ENCODE assay signal across 8 cellular contexts in genomic region chr1:110106013-110106941, GRCh38. TPM values are rescaled to one million over a fixed set of nuclear protein-coding genes. Genes with fewer than 3 reads are reported as not detected.
DNase-seq lines count a peak whose midpoint lies in the region; ATAC-seq and TF ChIP-seq lines count a peak whose summit lies in the region.

No MANE protein-coding gene starts in this region.

- no peak overlapping the region for H3K4me3 Mint-ChIP-seq in activated CD8-positive, alpha-beta T cell treated with anti-CD3 and anti-CD28 coated beads, Interleukin-2, amount 10 ng/mL, durations not matched to agents 7 days and 5 days
- H3K4me3 Mint-ChIP-seq in endodermal cell: no peak overlapping the region
- no peak overlapping the region for H3K4me3 Mint-ChIP-seq in stimulated activated naive B cell treated with anti-CD40 and anti-IgM and Interleukin-4, amounts not matched to agents 10 μg/mL and 1 μg/mL and 100 μg/mL, for 72 hours

- H3K9me3 Mint-ChIP-seq in activated CD8-positive, alpha-beta T cell treated with anti-CD3 and anti-CD28 coated beads, Interleukin-2, amount 10 ng/mL, durations not matched to agents 7 days and 5 days (ENCODE audit: insufficient read depth): no peaks in the 10 kb centered on the region
- no peaks in the 10 kb centered on the region for H3K9me3 Mint-ChIP-seq in endodermal cell
- no peaks in the 10 kb centered on the region for H3K9me3 Mint-ChIP-seq in stimulated activated naive B cell treated with anti-CD40 and anti-IgM and Interleukin-4, amounts not matched to agents 10 μg/mL and 1 μg/mL and 100 μg/mL, for 72 hours

- H3K9me3 ChIP-seq in DOHH2 (ENCODE audit: control insufficient read depth, insufficient read depth, low read length) (no peaks in the 10 kb centered on the region), endodermal cell (ENCODE audit: control insufficient read depth, low read length) (no peaks in the 10 kb centered on the region)

- H3K27me3 Mint-ChIP-seq in activated CD8-positive, alpha-beta T cell treated with anti-CD3 and anti-CD28 coated beads, Interleukin-2, amount 10 ng/mL, durations not matched to agents 7 days and 5 days (ENCODE audit: low read depth): peaks cover 8% of the 10 kb centered on the region
- H3K27me3 Mint-ChIP-seq in endodermal cell (ENCODE audit: insufficient read depth): peaks cover 16% of the 10 kb centered on the region
- H3K27me3 Mint-ChIP-seq in stimulated activated naive B cell treated with anti-CD40 and anti-IgM and Interleukin-4, amounts not matched to agents 10 μg/mL and 1 μg/mL and 100 μg/mL, for 72 hours: peaks cover 22 to 26% of the 10 kb centered on the region in 2 donors

- H3K27ac ChIP-seq in DOHH2 (ENCODE audit: low read depth, low read length) (no peak overlapping the region), endodermal cell (ENCODE audit: low read depth, low read length) (no peak overlapping the region)

- H3K9ac ChIP-seq in endodermal cell (ENCODE audit: extremely low read depth, low read length, poor library complexity, severe bottlenecking): no peak overlapping the region

- H3K36me3 Mint-ChIP-seq in activated CD8-positive, alpha-beta T cell treated with anti-CD3 and anti-CD28 coated beads, Interleukin-2, amount 10 ng/mL, durations not matched to agents 7 days and 5 days (ENCODE audit: low read depth): no peaks in the 10 kb centered on the region
- no peaks in the 10 kb centered on the region for H3K36me3 Mint-ChIP-seq in endodermal cell (ENCODE audit: low read depth)
- H3K36me3 Mint-ChIP-seq in stimulated activated naive B cell treated with anti-CD40 and anti-IgM and Interleukin-4, amounts not matched to agents 10 μg/mL and 1 μg/mL and 100 μg/mL, for 72 hours: no peaks in the 10 kb centered on the region

- H4K20me1 ChIP-seq in DOHH2 (ENCODE audit: control insufficient read depth, insufficient read depth, low read depth, low read length): no peaks in the 10 kb centered on the region

- H3K9me2 ChIP-seq in DOHH2 (replicated peaks; ENCODE audit: control insufficient read depth, low read length): no peaks in the 10 kb centered on the region

- H3K4me3 ChIP-seq in DOHH2 (ENCODE audit: low read length) (no peak overlapping the region), endodermal cell (ENCODE audit: low read length) (no peak overlapping the region)

- TF ChIP-seq CTCF in DOHH2 (IDR thresholded peaks at IDR 0.05; ENCODE audit: low read depth, low read length, poor library complexity, severe bottlenecking) (peak; percentile 93), endodermal cell (conservative IDR thresholded peaks at IDR 0.05) (peak; percentile 95)

- no peaks in the 10 kb centered on the region for H3K79me2 ChIP-seq in DOHH2 (ENCODE audit: control insufficient read depth, low read length)

- ATAC-seq in HG02885 (IDR thresholded peaks at IDR 0.05; ENCODE audit: poor library complexity, unreplicated experiment): peak; percentile 67
- peak; percentile 77 for ATAC-seq in activated CD8-positive, alpha-beta T cell treated with anti-CD3 and anti-CD28 coated beads, Interleukin-2, amount 10 ng/mL, durations not matched to agents 7 days and 5 days
- peak; percentile 86 to 88 for ATAC-seq in stimulated activated naive B cell treated with anti-CD40 and anti-IgM and Interleukin-4, amounts not matched to agents 10 μg/mL and 1 μg/mL and 100 μg/mL, for 72 hours (replicated peaks)
- ATAC-seq in HG03469 (IDR thresholded peaks at IDR 0.05; ENCODE audit: unreplicated experiment): no peak

- H3K27me3 ChIP-seq in DOHH2 (ENCODE audit: control insufficient read depth, low read length) (peaks cover 25% of the 10 kb centered on the region), endodermal cell (ENCODE audit: control insufficient read depth, insufficient read depth, low read length, poor library complexity, severe bottlenecking) (peaks cover 29% of the 10 kb centered on the region)

- H3K4me2 ChIP-seq in DOHH2 (ENCODE audit: low read length): no peak overlapping the region

- no peaks in the 10 kb centered on the region for H3K36me3 ChIP-seq in DOHH2 (ENCODE audit: control insufficient read depth, low read length)
- H3K36me3 ChIP-seq in endodermal cell (ENCODE audit: control insufficient read depth, insufficient read depth, low read length): no peaks in the 10 kb centered on the region

- H3F3A ChIP-seq in DOHH2 (ENCODE audit: control insufficient read depth, insufficient read depth): no peaks in the 10 kb centered on the region

- CTCF ChIA-PET in activated CD8-positive, alpha-beta T cell treated with anti-CD3 and anti-CD28 coated beads, Interleukin-2, amount 10 ng/mL, durations not matched to agents 7 days and 5 days (lab: Charles Lee): interaction anchor here (0.8 to 7.7 kb wide), 15 partner anchors 9 to 466 kb away, joined by 3 to 63 read pairs (median 6); no protein-coding TSS in a partner anchor

- H3K4me1 Mint-ChIP-seq in activated CD8-positive, alpha-beta T cell treated with anti-CD3 and anti-CD28 coated beads, Interleukin-2, amount 10 ng/mL, durations not matched to agents 7 days and 5 days (ENCODE audit: low read depth): no peaks in the 10 kb centered on the region
- H3K4me1 Mint-ChIP-seq in endodermal cell: no peaks in the 10 kb centered on the region
- H3K4me1 Mint-ChIP-seq in stimulated activated naive B cell treated with anti-CD40 and anti-IgM and Interleukin-4, amounts not matched to agents 10 μg/mL and 1 μg/mL and 100 μg/mL, for 72 hours: peaks cover 18 to 29% of the 10 kb centered on the region in 2 donors

- DNase-seq in NCI-H748 treated with DMSO at 0.1 percent for 48 hours (lab: John Stamatoyannopoulos, UW) (peak; percentile 28), endodermal cell (peak; percentile 94), midbrain (lab: John Stamatoyannopoulos, UW) (peak; percentile 61)
- peak; percentile 70 for DNase-seq in activated CD8-positive, alpha-beta T cell treated with anti-CD3 and anti-CD28 coated beads, Interleukin-2, amount 10 ng/mL, durations not matched to agents 7 days and 5 days
- peak; percentile 48 for DNase-seq in stimulated activated naive B cell treated with anti-CD40 and anti-IgM and Interleukin-4, amounts not matched to agents 10 μg/mL and 1 μg/mL and 100 μg/mL, for 72 hours

- WGBS in endodermal cell (ENCODE audit: insufficient coverage in 1 of 2, insufficient read length in 1 of 2), 2 experiments: 34 to 39% methylated on average over 3 to 8 of the region's 8 CpGs

- POLR2A ChIA-PET in activated CD8-positive, alpha-beta T cell treated with anti-CD3 and anti-CD28 coated beads, Interleukin-2, amount 10 ng/mL, durations not matched to agents 7 days and 5 days (lab: Charles Lee): no interaction called here

- H3K4me1 ChIP-seq in DOHH2 (ENCODE audit: control insufficient read depth, low read length) (peaks cover 15% of the 10 kb centered on the region), endodermal cell (ENCODE audit: control insufficient read depth, insufficient read depth, low read length) (no peaks in the 10 kb centered on the region)

- H3K27ac Mint-ChIP-seq in activated CD8-positive, alpha-beta T cell treated with anti-CD3 and anti-CD28 coated beads, Interleukin-2, amount 10 ng/mL, durations not matched to agents 7 days and 5 days: no peak overlapping the region
- H3K27ac Mint-ChIP-seq in endodermal cell: no peak overlapping the region
- no peak overlapping the region for H3K27ac Mint-ChIP-seq in stimulated activated naive B cell treated with anti-CD40 and anti-IgM and Interleukin-4, amounts not matched to agents 10 μg/mL and 1 μg/mL and 100 μg/mL, for 72 hours

RNA-seq across cellular contexts. Expression of gene UBL4B, which starts 6.0 kb away (rescaled TPM):
- total RNA-seq in activated CD8-positive, alpha-beta T cell treated with anti-CD3 and anti-CD28 coated beads, Interleukin-2, amount 10 ng/mL, durations not matched to agents 7 days and 5 days: not detected
- total RNA-seq in endodermal cell: not detected
- not detected for polyA plus RNA-seq in endodermal cell (2013, experiment 1 of 2)
- not detected for polyA plus RNA-seq in endodermal cell (2013, experiment 2 of 2)

RNA-seq across cellular contexts. Expression of gene ALX3, which starts 35.8 kb away (rescaled TPM):
- not detected for total RNA-seq in activated CD8-positive, alpha-beta T cell treated with anti-CD3 and anti-CD28 coated beads, Interleukin-2, amount 10 ng/mL, durations not matched to agents 7 days and 5 days
- not detected for total RNA-seq in endodermal cell
- not detected for polyA plus RNA-seq in endodermal cell (2013, experiment 1 of 2)
- polyA plus RNA-seq in endodermal cell (2013, experiment 2 of 2): not detected

RNA-seq across cellular contexts. Expression of gene SLC6A17, which starts 44.0 kb away (rescaled TPM):
- total RNA-seq in activated CD8-positive, alpha-beta T cell treated with anti-CD3 and anti-CD28 coated beads, Interleukin-2, amount 10 ng/mL, durations not matched to agents 7 days and 5 days: not detected
- under 1 TPM in 1 of 2 donors, not detected in 1; 0.07 TPM for total RNA-seq in endodermal cell
- 0.32 TPM for polyA plus RNA-seq in endodermal cell (2013, experiment 1 of 2)
- 0.21 TPM for polyA plus RNA-seq in endodermal cell (2013, experiment 2 of 2)

Comparison
In these comparisons a context has a peak if more than half of its experiments do, and no peak if none do; other contexts are left out.
1. DNase-seq: peak in every context shown above with its lines; median percentile 94 in endodermal cell; 70 in activated CD8-positive, alpha-beta T cell treated with anti-CD3 and anti-CD28 coated beads, Interleukin-2, amount 10 ng/mL, durations not matched to agents 7 days and 5 days; 61 in midbrain; 48 in stimulated activated naive B cell treated with anti-CD40 and anti-IgM and Interleukin-4, amounts not matched to agents 10 μg/mL and 1 μg/mL and 100 μg/mL, for 72 hours; 28 in NCI-H748 treated with DMSO at 0.1 percent for 48 hours.